In the genomic region with DNA sequence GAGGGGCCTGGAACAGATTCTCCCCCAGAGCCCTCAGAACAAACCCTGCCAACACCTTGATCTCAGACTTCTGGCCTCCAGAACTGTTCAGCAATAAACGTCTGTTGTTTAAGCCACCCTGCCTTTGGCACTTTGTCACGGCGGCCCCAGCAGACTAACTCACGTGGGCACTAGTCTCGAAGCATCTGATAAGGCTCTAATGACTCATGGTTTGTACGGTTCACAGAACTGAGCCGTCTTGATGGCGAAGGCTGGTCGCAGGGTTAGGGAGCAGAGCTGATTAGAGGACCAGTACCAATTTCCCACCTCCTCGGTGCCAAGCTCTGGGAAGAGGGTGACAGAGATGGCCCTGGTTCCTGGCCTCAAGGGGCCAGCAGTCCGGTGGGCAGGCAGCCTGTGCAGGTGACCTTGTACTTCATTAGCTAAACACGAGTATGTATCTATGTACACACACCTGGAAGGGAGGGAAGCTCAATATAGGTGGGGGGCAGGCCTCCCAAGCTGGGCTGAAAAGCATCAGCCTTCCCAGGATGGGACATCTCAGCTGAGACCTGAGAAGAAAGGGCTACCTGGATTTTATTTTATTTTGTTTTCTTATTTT, we compare ENCODE assay signal across 26 cellular contexts.
DNase-seq lines count a peak whose midpoint lies in the region; ATAC-seq, FAIRE-seq and TF ChIP-seq lines count a peak whose summit lies in the region.
"Had no signal": no experiment of that assay in that cellular context is flagged by ENCODE, and none has a peak within 500 bp of the region (broad histone marks: within the 10 kb centered on the region; RNA-seq: fewer than 3 reads in every experiment).

No MANE protein-coding gene starts in this region.

- H2AFZ ChIP-seq in astrocyte (ENCODE audit: low read depth, low read length) (no peak overlapping the region), neural progenitor cell (replicated peaks) (no peak overlapping the region)

- TF ChIP-seq CTCF in right atrium auricular region (IDR thresholded peaks at IDR 0.05) (no peak), astrocyte (IDR thresholded peaks at IDR 0.05; ENCODE audit: insufficient read depth, low read depth, low read length) (no peak), neural progenitor cell (IDR thresholded peaks at IDR 0.05) (no peak)

- no peak for FAIRE-seq in astrocyte (lab: Jason Lieb, UNC)
- no peak for FAIRE-seq in HTR-8/SVneo (lab: Jason Lieb, UNC)
- FAIRE-seq: keratinocyte had no signal

- H3K36me3 ChIP-seq in right atrium auricular region: no peaks in the 10 kb centered on the region
- H3K36me3 ChIP-seq in astrocyte (ENCODE audit: insufficient read depth, low read length): no peaks in the 10 kb centered on the region
- H3K36me3 ChIP-seq in neural progenitor cell: no peaks in the 10 kb centered on the region
- no peaks in the 10 kb centered on the region for H3K36me3 ChIP-seq in aorta (ENCODE audit: control insufficient read depth in 1 of 2, insufficient read depth in 2 of 2, low read length in 1 of 2)
- H3K36me3 ChIP-seq: brain microvascular endothelial cell, esophagus muscularis mucosa, upper lobe of right lung had no signal

- H3K27ac ChIP-seq in right atrium auricular region (peak overlapping the region in 1 of 2 donors; percentile 23), astrocyte (ENCODE audit: low read depth, low read length) (no peak overlapping the region), neural progenitor cell (no peak overlapping the region), aorta (ENCODE audit: low read depth in 1 of 2, low read length in 2 of 2) (peak overlapping the region; percentile 70 to 77)
- H3K27ac ChIP-seq: brain microvascular endothelial cell, esophagus muscularis mucosa, RWPE1, upper lobe of right lung had no signal

- H3K4me1 Mint-ChIP-seq in astrocyte (ENCODE audit: low read depth, unreplicated experiment) (peaks cover 5% of the 10 kb centered on the region), neural progenitor cell (peaks cover 48% of the 10 kb centered on the region)

- H3K4me1 ChIP-seq in right atrium auricular region (no peaks in the 10 kb centered on the region), astrocyte (ENCODE audit: insufficient read depth, low read length) (no peaks in the 10 kb centered on the region), neural progenitor cell (peaks cover 38% of the 10 kb centered on the region), aorta (ENCODE audit: control insufficient read depth in 1 of 2, insufficient read depth in 2 of 2, low read length in 2 of 2) (peaks cover 3 to 6% of the 10 kb centered on the region in 2 donors)
- H3K4me1 ChIP-seq: upper lobe of right lung had no signal

- H3F3A ChIP-seq in neural progenitor cell (ENCODE audit: low read depth): peaks cover 17% of the 10 kb centered on the region

- H3K4me3 ChIP-seq in right atrium auricular region (no peak overlapping the region), astrocyte (ENCODE audit: insufficient read depth, low read depth, low read length) (no peak overlapping the region), neural progenitor cell (no peak overlapping the region), aorta (ENCODE audit: low read length in 2 of 2) (no peak overlapping the region)
- H3K4me3 ChIP-seq: esophagus muscularis mucosa, lung, upper lobe of right lung had no signal

- H3K27me3 ChIP-seq in right atrium auricular region (no peaks in the 10 kb centered on the region), astrocyte (ENCODE audit: insufficient read depth, low read length) (no peaks in the 10 kb centered on the region), neural progenitor cell (no peaks in the 10 kb centered on the region), aorta (ENCODE audit: control insufficient read depth in 1 of 2, insufficient read depth in 2 of 2, low read length in 1 of 2) (no peaks in the 10 kb centered on the region)
- H3K27me3 ChIP-seq: brain microvascular endothelial cell, esophagus muscularis mucosa, upper lobe of right lung had no signal

- H3K27me3 Mint-ChIP-seq in astrocyte (ENCODE audit: low read depth, unreplicated experiment) (no peaks in the 10 kb centered on the region), neural progenitor cell (ENCODE audit: insufficient read depth, low read depth) (peaks cover 5% of the 10 kb centered on the region)
- H3K27me3 Mint-ChIP-seq: activated CD4-positive, alpha-beta memory T cell treated with anti-CD3 and anti-CD28 coated beads for 36 hours; activated T-helper 17 cell treated with anti-CD3 and anti-CD28 coated beads, Interleukin-2, amount 50 U/mL, for 72 hours had no signal

- H3K9ac ChIP-seq in astrocyte (ENCODE audit: low read length): no peak overlapping the region
- no peak overlapping the region for H3K9ac ChIP-seq in neural progenitor cell

- DNase-seq in left ventricle myocardium superior: peak; percentile 35
- no peak for DNase-seq in right atrium auricular region (ENCODE audit: low spot score)
- peak; percentile 15 for DNase-seq in astrocyte (ENCODE audit: low read depth)
- DNase-seq in neural progenitor cell (ENCODE audit: low spot score): no peak
- peak; percentile 81 to 88 for DNase-seq in aorta
- DNase-seq in HTR-8/SVneo (ENCODE audit: insufficient read length, low spot score): no peak
- DNase-seq in GM19238 (ENCODE audit: insufficient read length, low spot score): no peak
- no peak for DNase-seq in foreskin melanocyte
- DNase-seq: activated CD4-positive, alpha-beta memory T cell treated with anti-CD3 and anti-CD28 coated beads for 36 hours; activated CD4-positive, CD25-positive, alpha-beta regulatory T cell; activated CD8-positive, alpha-beta memory T cell treated with anti-CD3 and anti-CD28 coated beads, Interleukin-2, amount 50 U/mL, for 48 hours; brain microvascular endothelial cell; COR-L47; effector memory CD4-positive, alpha-beta T cell; H7; Kasumi-1; NCI-H1048; NCI-H1694 treated with DMSO at 0.1 percent for 48 hours; NCI-H524 treated with DMSO at 0.1 percent for 48 hours; upper lobe of right lung had no signal

- 7 to 11% methylated on average over 12 of the region's 12 CpGs for WGBS in aorta, 2 donors

- H3K36me3 Mint-ChIP-seq in astrocyte (ENCODE audit: low read depth, unreplicated experiment) (peaks cover 10% of the 10 kb centered on the region), neural progenitor cell (peaks cover 17% of the 10 kb centered on the region)

- H3K27ac Mint-ChIP-seq in astrocyte (ENCODE audit: unreplicated experiment) (no peak overlapping the region), neural progenitor cell (peak overlapping the region; percentile 33)
- H3K27ac Mint-ChIP-seq: activated CD4-positive, alpha-beta memory T cell treated with anti-CD3 and anti-CD28 coated beads for 36 hours; activated naive CD4-positive, alpha-beta T cell treated with anti-CD3 and anti-CD28 coated beads, Interleukin-2, amount 50 U/mL, for 72 hours; activated T-helper 17 cell treated with anti-CD3 and anti-CD28 coated beads, Interleukin-2, amount 50 U/mL, for 72 hours had no signal

- ATAC-seq in left ventricle myocardium superior (peak; percentile 17), aorta (ENCODE audit: low FRiP score) (peak; percentile 57)
- ATAC-seq: activated naive CD4-positive, alpha-beta T cell treated with anti-CD3 and anti-CD28 coated beads, Interleukin-2, amount 50 U/mL, for 72 hours; activated T-helper 17 cell treated with anti-CD3 and anti-CD28 coated beads, Interleukin-2, amount 50 U/mL, for 72 hours; upper lobe of right lung had no signal

- intact Hi-C loops in left ventricle myocardium superior (cut with micrococcal nuclease): no loop called here
- intact Hi-C loops in aorta (cut with DNase I): no loop called here

- H4K20me1 ChIP-seq in astrocyte (ENCODE audit: insufficient read depth, low read length): no peaks in the 10 kb centered on the region
- H4K20me1 ChIP-seq in neural progenitor cell (ENCODE audit: low read depth): no peaks in the 10 kb centered on the region

- H3K4me3 Mint-ChIP-seq in astrocyte (ENCODE audit: unreplicated experiment) (no peak overlapping the region), neural progenitor cell (no peak overlapping the region)
- H3K4me3 Mint-ChIP-seq: activated CD4-positive, alpha-beta memory T cell treated with anti-CD3 and anti-CD28 coated beads for 36 hours; activated T-helper 17 cell treated with anti-CD3 and anti-CD28 coated beads, Interleukin-2, amount 50 U/mL, for 72 hours had no signal

- H3K9me3 Mint-ChIP-seq in astrocyte (ENCODE audit: unreplicated experiment): peaks cover 3% of the 10 kb centered on the region
- H3K9me3 Mint-ChIP-seq in neural progenitor cell: peaks cover 8% of the 10 kb centered on the region

- no peaks in the 10 kb centered on the region for H3K9me3 ChIP-seq in right atrium auricular region
- H3K9me3 ChIP-seq in astrocyte (ENCODE audit: insufficient read depth, low read depth, low read length): no peaks in the 10 kb centered on the region
- no peaks in the 10 kb centered on the region for H3K9me3 ChIP-seq in neural progenitor cell (ENCODE audit: low read depth)
- H3K9me3 ChIP-seq in aorta (ENCODE audit: control insufficient read depth, low read length): no peaks in the 10 kb centered on the region
- H3K9me3 ChIP-seq: esophagus muscularis mucosa, upper lobe of right lung had no signal

- H3K79me2 ChIP-seq in astrocyte (ENCODE audit: insufficient read depth, low read length): no peaks in the 10 kb centered on the region
- H3K79me2 ChIP-seq in neural progenitor cell (ENCODE audit: low read depth): no peaks in the 10 kb centered on the region

- H3K4me2 ChIP-seq in astrocyte (ENCODE audit: low read length) (no peak overlapping the region), neural progenitor cell (no peak overlapping the region)

Comparison
In these comparisons a context has a peak if more than half of its experiments do, and no peak if none do; other contexts are left out.
1. DNase-seq: peak in left ventricle myocardium superior (single experiment), astrocyte (single experiment) and aorta (2 of 2); none in right atrium auricular region (single experiment), neural progenitor cell (single experiment), HTR-8/SVneo (single experiment), GM19238 (single experiment) and foreskin melanocyte (single experiment).
2. H3K27ac ChIP-seq: peak in aorta (2 of 2); none in astrocyte (single experiment) and neural progenitor cell (single experiment).